In genomic region chr10:99345350-99345749, GRCh38 we compare ENCODE assay signal across 17 cellular contexts. TPM values are rescaled to one million over a fixed set of nuclear protein-coding genes. Genes with fewer than 3 reads are reported as not detected.
DNase-seq lines count a peak whose midpoint lies in the region; ATAC-seq, FAIRE-seq and TF ChIP-seq lines count a peak whose summit lies in the region.
"Had no signal": no experiment of that assay in that cellular context is flagged by ENCODE, and none has a peak within 500 bp of the region (broad histone marks: within the 10 kb centered on the region; RNA-seq: fewer than 3 reads in every experiment).

No MANE protein-coding gene starts in this region.

- H3K27me3 Mint-ChIP-seq in activated naive CD8-positive, alpha-beta T cell treated with anti-CD3 and anti-CD28 coated beads, Interleukin-2, amount 50 U/mL, for 24 hours = peaks cover 4% of the 10 kb centered on the region
- H3K27me3 Mint-ChIP-seq: dendritic cell treated with granulocyte-macrophage colony-stimulating factor and Interleukin-4, amounts not matched to agents 40 ng/mL and 50 ng/mL, for 4 days had no signal

- peak; percentile 28 for FAIRE-seq in GM12891 (lab: Jason Lieb, UNC)

- no peak for TF ChIP-seq POLR2A in GM12891 (IDR thresholded peaks at IDR 0.05; ENCODE audit: low read depth, low read length)

- no peak for TF ChIP-seq CTCF in astrocyte of the cerebellum (IDR thresholded peaks at IDR 0.05; ENCODE audit: low read depth, low read length, missing control alignments)

- no peaks in the 10 kb centered on the region for H3K36me3 Mint-ChIP-seq in activated naive CD8-positive, alpha-beta T cell treated with anti-CD3 and anti-CD28 coated beads, Interleukin-2, amount 50 U/mL, for 24 hours (ENCODE audit: low read depth)

- in situ Hi-C loops in astrocyte of the cerebellum (cut with HindIII; ENCODE audit: low sequenced_read_pairs) = no loop called here

- no peak overlapping the region for H3K4me3 Mint-ChIP-seq in activated naive CD8-positive, alpha-beta T cell treated with anti-CD3 and anti-CD28 coated beads, Interleukin-2, amount 50 U/mL, for 24 hours
- H3K4me3 Mint-ChIP-seq: activated CD8-positive, alpha-beta T cell treated with anti-CD3 and anti-CD28 coated beads, Interleukin-2, amount 10 ng/mL, durations not matched to agents 7 days and 5 days; dendritic cell treated with granulocyte-macrophage colony-stimulating factor and Interleukin-4, amounts not matched to agents 40 ng/mL and 50 ng/mL, for 4 days had no signal

- no peak overlapping the region for H3K4me3 ChIP-seq in astrocyte of the cerebellum (ENCODE audit: low read depth, low read length)
- H3K4me3 ChIP-seq: esophagus squamous epithelium, left ventricle myocardium inferior, thoracic aorta had no signal

- H3K27ac Mint-ChIP-seq in activated naive CD8-positive, alpha-beta T cell treated with anti-CD3 and anti-CD28 coated beads, Interleukin-2, amount 50 U/mL, for 24 hours = no peak overlapping the region
- H3K27ac Mint-ChIP-seq: activated CD8-positive, alpha-beta T cell treated with anti-CD3 and anti-CD28 coated beads, Interleukin-2, amount 10 ng/mL, durations not matched to agents 7 days and 5 days; activated T-helper 2 cell treated with anti-CD3 and anti-CD28 coated beads, Interferon-gamma antibody, Interleukin-2, Interleukin-4, amounts not matched to agents 10 μg/mL and 5 μg/mL and 100 μg/mL, durations not matched to agents 14 hours and 24 hours and 36 hours; dendritic cell treated with granulocyte-macrophage colony-stimulating factor and Interleukin-4, amounts not matched to agents 40 ng/mL and 50 ng/mL, for 4 days had no signal

- H3K4me1 Mint-ChIP-seq in activated naive CD8-positive, alpha-beta T cell treated with anti-CD3 and anti-CD28 coated beads, Interleukin-2, amount 50 U/mL, for 24 hours = no peaks in the 10 kb centered on the region

- no peaks in the 10 kb centered on the region for H3K9me3 Mint-ChIP-seq in activated naive CD8-positive, alpha-beta T cell treated with anti-CD3 and anti-CD28 coated beads, Interleukin-2, amount 50 U/mL, for 24 hours
- H3K9me3 Mint-ChIP-seq: activated T-helper 2 cell treated with anti-CD3 and anti-CD28 coated beads, Interferon-gamma antibody, Interleukin-2, Interleukin-4, amounts not matched to agents 10 μg/mL and 5 μg/mL and 100 μg/mL, durations not matched to agents 14 hours and 24 hours and 36 hours; dendritic cell treated with granulocyte-macrophage colony-stimulating factor and Interleukin-4, amounts not matched to agents 40 ng/mL and 50 ng/mL, for 4 days; nephron had no signal

- no peak for DNase-seq in GM12891 (ENCODE audit: insufficient read length, low spot score)
- DNase-seq in astrocyte of the cerebellum (ENCODE audit: low read depth) = peak; percentile 62
- peak; percentile 68 for DNase-seq in stromal cell of bone marrow (ENCODE audit: low read depth)
- DNase-seq in NCI-H1417 treated with DMSO at 0.1 percent for 48 hours (lab: John Stamatoyannopoulos, UW) = no peak
- no peak for DNase-seq in NCI-H2196 treated with DMSO at 0.1 percent for 48 hours (lab: John Stamatoyannopoulos, UW; ENCODE audit: unreplicated experiment)
- DNase-seq in activated naive CD8-positive, alpha-beta T cell treated with anti-CD3 and anti-CD28 coated beads, Interleukin-2, amount 50 U/mL, for 24 hours = no peak
- DNase-seq: activated CD8-positive, alpha-beta T cell treated with anti-CD3 and anti-CD28 coated beads, Interleukin-2, amount 10 ng/mL, durations not matched to agents 7 days and 5 days; esophagus squamous epithelium; left ventricle myocardium inferior; NCI-H1048; NCI-H2171 treated with DMSO at 0.1 percent for 48 hours had no signal

- peak; percentile 63 for ATAC-seq in HG03432 (IDR thresholded peaks at IDR 0.05; ENCODE audit: unreplicated experiment)
- ATAC-seq in activated naive CD8-positive, alpha-beta T cell treated with anti-CD3 and anti-CD28 coated beads, Interleukin-2, amount 50 U/mL, for 24 hours = no peak
- ATAC-seq: activated CD8-positive, alpha-beta T cell treated with anti-CD3 and anti-CD28 coated beads, Interleukin-2, amount 10 ng/mL, durations not matched to agents 7 days and 5 days; HCT116 had no signal

TF ChIP-seq in GM12891, 5 proteins besides CTCF, POLR2A, EP300 and RAD21:
- TF ChIP-seq POLR2AphosphoS5 (IDR thresholded peaks at IDR 0.05; ENCODE audit: low read depth, low read length) = no peak

RNA-seq across cellular contexts. Expression of gene CNNM1, which starts 16.2 kb away (rescaled TPM):
- polyA plus RNA-seq in GM12891 (2012; ENCODE audit: low read depth, missing spikeins) = 0.04 TPM

Comparison
In these comparisons a context has a peak if more than half of its experiments do, and no peak if none do; other contexts are left out.
1. DNase-seq: peak in astrocyte of the cerebellum (single experiment) and stromal cell of bone marrow (single experiment); none in GM12891 (single experiment), NCI-H1417 treated with DMSO at 0.1 percent for 48 hours (single experiment), NCI-H2196 treated with DMSO at 0.1 percent for 48 hours (single experiment) and activated naive CD8-positive, alpha-beta T cell treated with anti-CD3 and anti-CD28 coated beads, Interleukin-2, amount 50 U/mL, for 24 hours (single experiment).